8 cellular contexts compared by ENCODE assay signal in the genomic region with DNA sequence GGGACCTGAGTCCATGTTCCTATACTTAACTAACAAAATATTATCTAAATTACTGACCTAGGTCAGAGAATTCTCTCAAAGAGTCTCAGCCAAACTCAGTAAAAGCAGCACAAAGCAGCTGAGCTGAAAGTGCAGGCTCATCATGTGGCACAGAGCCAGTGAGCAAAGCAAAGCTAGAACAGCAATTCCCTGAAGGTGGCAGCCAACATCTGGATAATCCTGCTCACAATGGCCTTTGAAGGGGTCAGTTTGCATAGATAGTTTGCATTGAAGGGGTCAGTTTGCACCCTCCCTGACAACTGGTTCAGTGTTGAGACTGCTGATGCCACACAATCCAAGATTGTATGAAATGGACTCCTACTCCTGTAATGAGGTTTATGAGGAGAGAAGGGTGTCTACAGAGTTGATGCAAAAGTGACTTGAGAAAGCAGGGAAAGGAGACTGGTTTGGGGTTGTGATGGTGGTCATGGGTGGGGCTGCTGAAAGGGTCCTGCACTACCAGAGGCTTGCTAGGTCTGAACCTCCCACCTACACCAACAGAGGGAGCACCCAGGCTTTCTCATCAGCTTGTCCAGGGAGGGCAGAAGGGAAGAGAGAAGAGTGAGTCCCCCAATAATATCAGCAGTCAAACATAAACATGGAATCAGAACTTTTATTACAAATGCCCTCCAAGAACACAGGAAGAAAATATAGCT. TPM values are rescaled to one million over a fixed set of nuclear protein-coding genes. Genes with fewer than 3 reads are reported as not detected.
A peak's percentile ranks its signal among the peaks of the same experiment; 100 is the strongest.
DNase-seq lines count a peak whose midpoint lies in the region; ATAC-seq and TF ChIP-seq lines count a peak whose summit lies in the region.

No MANE protein-coding gene starts in this region.

- H3K27me3 Mint-ChIP-seq in activated T-cell treated with anti-CD3 and anti-CD28 coated beads, Interleukin-2, amount 50 U/mL, for 4 hours (ENCODE audit: low read depth) = peaks cover 26% of the 10 kb centered on the region

- POLR2A ChIA-PET in A673 (lab: Charles Lee; ENCODE audit: low non-redundant PET) = no interaction called here

- ATAC-seq in GM19351 (IDR thresholded peaks at IDR 0.05; ENCODE audit: unreplicated experiment) (peak; percentile 56), HG03196 (IDR thresholded peaks at IDR 0.05; ENCODE audit: unreplicated experiment) (peak; percentile 54)
- ATAC-seq in activated T-cell treated with anti-CD3 and anti-CD28 coated beads, Interleukin-2, amount 50 U/mL, for 4 hours = no peak

- H3K36me3 Mint-ChIP-seq in activated T-cell treated with anti-CD3 and anti-CD28 coated beads, Interleukin-2, amount 50 U/mL, for 4 hours (ENCODE audit: insufficient read depth) = no peaks in the 10 kb centered on the region

- intact Hi-C loops in A673 (cut with micrococcal nuclease; ENCODE audit: unreplicated experiment) = no loop called here

- no TSS peak for BruUV-seq in A673 (replicated peaks; lab: Mats Ljungman, UMichigan)

- H3K4me1 ChIP-seq in A673 (ENCODE audit: insufficient read depth, low read length, poor library complexity, severe bottlenecking) = peaks cover 4% of the 10 kb centered on the region

- H3K9me3 ChIP-seq in A673 (ENCODE audit: low read depth, low read length, poor library complexity, severe bottlenecking) = no peaks in the 10 kb centered on the region

- no peaks in the 10 kb centered on the region for H3K27me3 ChIP-seq in A673 (replicated peaks; ENCODE audit: insufficient read depth, low read depth, low read length, poor library complexity)

- no peaks in the 10 kb centered on the region for H3K4me1 Mint-ChIP-seq in activated T-cell treated with anti-CD3 and anti-CD28 coated beads, Interleukin-2, amount 50 U/mL, for 4 hours (ENCODE audit: low read depth)

- DNase-seq in A673 (ENCODE audit: low spot score) = peak; percentile 58
- peak; percentile 24 to 50 for DNase-seq in cardiac fibroblast (ENCODE audit: low read depth in 2 of 2)
- peak in 36 of 49 donors; percentile 2 to 66 (median 34) for DNase-seq in substantia nigra (lab: John Stamatoyannopoulos, UW)
- no peak for DNase-seq in NCI-H1694 (lab: John Stamatoyannopoulos, UW)
- no peak for DNase-seq in stimulated activated CD4-positive, alpha-beta T cell treated with anti-CD3 and anti-CD28 coated beads, Interleukin-2, amount 100 ng/mL, for 48 hours
- no peak for DNase-seq in activated T-cell treated with anti-CD3 and anti-CD28 coated beads, Interleukin-2, amount 50 U/mL, for 4 hours

- no peak overlapping the region for H3K4me3 Mint-ChIP-seq in activated T-cell treated with anti-CD3 and anti-CD28 coated beads, Interleukin-2, amount 50 U/mL, for 4 hours

- TF ChIP-seq CTCF in A673 (conservative IDR thresholded peaks at IDR 0.05; ENCODE audit: low read depth, low read length) (peak; percentile 36), cardiac fibroblast (IDR thresholded peaks at IDR 0.05; ENCODE audit: low read depth, low read length) (peak; percentile 9)

- CTCF ChIA-PET in A673 (lab: Charles Lee) = interaction anchor here (1.4 kb wide), 1 partner anchor 157 kb away, joined by 5 read pairs; no protein-coding TSS in a partner anchor

- H3K36me3 ChIP-seq in A673 (ENCODE audit: insufficient read depth, low read length, poor library complexity, severe bottlenecking) = no peaks in the 10 kb centered on the region

- H3K9me3 Mint-ChIP-seq in activated T-cell treated with anti-CD3 and anti-CD28 coated beads, Interleukin-2, amount 50 U/mL, for 4 hours = no peaks in the 10 kb centered on the region

- no peak overlapping the region for H3K27ac ChIP-seq in A673 (ENCODE audit: low read depth, low read length, poor library complexity, severe bottlenecking)
- no peak overlapping the region for H3K27ac ChIP-seq in substantia nigra (ENCODE audit: low read depth, low read length, poor library complexity, severe bottlenecking)

- H3K4me3 ChIP-seq in A673 (ENCODE audit: low read depth, low read length, poor library complexity, severe bottlenecking) (no peak overlapping the region), cardiac fibroblast (replicated peaks in 1 of 2; ENCODE audit: low read depth in 2 of 2, low read length in 2 of 2) (no peak overlapping the region)

RNA-seq across cellular contexts. Expression of a gene that starts 39.7 kb away (rescaled TPM):
- total RNA-seq in A673 (2021) = 2.0 and 4.1 TPM in 2 replicates
- 1 to 10 TPM; 1.1 to 2.3 (median 1.2) TPM for total RNA-seq in activated T-cell treated with anti-CD3 and anti-CD28 coated beads, Interleukin-2, amount 50 U/mL, for 4 hours

Comparison
In these comparisons a context has a peak if more than half of its experiments do, and no peak if none do; other contexts are left out.
1. DNase-seq: peak in A673 (single experiment), cardiac fibroblast (2 of 2) and substantia nigra (36 of 49); none in NCI-H1694 (single experiment), stimulated activated CD4-positive, alpha-beta T cell treated with anti-CD3 and anti-CD28 coated beads, Interleukin-2, amount 100 ng/mL, for 48 hours (0 of 2) and activated T-cell treated with anti-CD3 and anti-CD28 coated beads, Interleukin-2, amount 50 U/mL, for 4 hours (single experiment).
2. ATAC-seq: peak in GM19351 (single experiment) and HG03196 (single experiment); none in activated T-cell treated with anti-CD3 and anti-CD28 coated beads, Interleukin-2, amount 50 U/mL, for 4 hours (0 of 2).